In the genomic region with DNA sequence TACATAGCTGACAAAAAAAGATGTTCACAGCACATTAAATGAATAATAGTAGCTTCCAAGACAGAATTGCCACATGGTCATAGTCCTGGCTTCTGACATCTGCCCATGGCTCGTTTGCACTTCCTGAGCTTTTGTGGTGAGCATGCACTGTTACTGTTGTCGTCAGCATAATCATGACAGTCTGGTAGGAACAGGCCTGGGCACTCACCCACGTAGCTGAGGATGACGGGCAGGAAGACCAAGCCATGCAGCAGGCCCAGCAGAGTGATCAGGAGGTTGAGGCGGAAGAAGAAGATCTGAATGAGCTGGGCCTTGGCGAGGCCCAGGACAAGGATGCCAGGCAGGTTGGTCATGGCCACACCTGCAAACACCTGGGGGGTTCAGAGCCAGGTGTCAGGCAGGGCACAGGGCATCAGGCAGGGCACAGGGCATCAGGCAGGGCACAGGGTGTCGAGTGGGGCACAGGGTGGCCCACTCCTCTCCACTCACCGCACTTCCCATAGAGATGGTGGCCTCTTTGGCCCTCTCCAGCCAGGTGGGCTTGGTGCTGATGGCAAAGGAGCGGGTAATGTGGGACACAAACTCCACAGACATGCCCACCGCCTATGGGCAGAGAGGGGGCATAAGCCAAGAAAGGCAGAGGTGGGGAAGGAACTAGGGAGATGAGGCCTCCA, we compare ENCODE assay signal across 22 cellular contexts. TPM values are rescaled to one million over a fixed set of nuclear protein-coding genes. Genes with fewer than 3 reads are reported as not detected.
DNase-seq lines count a peak whose midpoint lies in the region; ATAC-seq, FAIRE-seq and TF ChIP-seq lines count a peak whose summit lies in the region.
"Had no signal": no experiment of that assay in that cellular context is flagged by ENCODE, and none has a peak within 500 bp of the region (broad histone marks: within the 10 kb centered on the region; RNA-seq: fewer than 3 reads in every experiment).

No MANE protein-coding gene starts in this region.

- H3K4me1 Mint-ChIP-seq in type B pancreatic cell (ENCODE audit: unreplicated experiment) = no peaks in the 10 kb centered on the region

- no peak overlapping the region for H3K4me3 Mint-ChIP-seq in type B pancreatic cell
- H3K4me3 Mint-ChIP-seq: CD8-positive, alpha-beta T cell had no signal

- H3K27ac ChIP-seq in spleen = no peak overlapping the region
- H3K27ac ChIP-seq in kidney (ENCODE audit: low read depth in 2 of 2, low read length in 2 of 2) = no peak overlapping the region
- H3K27ac ChIP-seq: A549 had no signal

- TF ChIP-seq POLR2A in spleen (IDR thresholded peaks at IDR 0.05) = no peak

- H3K27me3 Mint-ChIP-seq in type B pancreatic cell = peaks cover 4% of the 10 kb centered on the region

- no peak overlapping the region for H3K27ac Mint-ChIP-seq in type B pancreatic cell
- H3K27ac Mint-ChIP-seq: CD8-positive, alpha-beta T cell had no signal

- H3K36me3 ChIP-seq in spleen = no peaks in the 10 kb centered on the region
- no peaks in the 10 kb centered on the region for H3K36me3 ChIP-seq in kidney (ENCODE audit: control insufficient read depth in 1 of 2, insufficient read depth in 2 of 2, low read length in 2 of 2)
- H3K36me3 ChIP-seq: BLaER1 treated with 17β-estradiol and CSF1 and Interleukin-3, amounts not matched to agents 10 nM and 100 nM; MG63 had no signal

- DNase-seq in GM03348 (ENCODE audit: low spot score) (peak; percentile 2), M059J (ENCODE audit: low read depth) (peak; percentile 9), type B pancreatic cell (ENCODE audit: extremely low spot score, unreplicated experiment) (peak; percentile 51), spleen (no peak), kidney (no peak)
- DNase-seq: Calu3; CD8-positive, alpha-beta T cell; DMS53; MG63; NCI-H1092 treated with DMSO at 0.1 percent for 48 hours; NCI-H146; NCI-H2029 treated with DMSO at 0.1 percent for 48 hours; NCI-H2171 treated with DMSO at 0.1 percent for 48 hours; NCI-H446 treated with DMSO at 0.1 percent for 48 hours; NCI-H69; SIG-M5 had no signal

- no peak for FAIRE-seq in kidney (lab: Jason Lieb, UNC)
- FAIRE-seq: A549, GM12892 had no signal

- H3K36me3 Mint-ChIP-seq in type B pancreatic cell = no peaks in the 10 kb centered on the region
- H3K36me3 Mint-ChIP-seq: CD8-positive, alpha-beta T cell had no signal

- peak; percentile 98 for ATAC-seq in esophagus mucosa
- ATAC-seq in GM21447 (IDR thresholded peaks at IDR 0.05; ENCODE audit: unreplicated experiment) = no peak
- ATAC-seq: A549; CD8-positive, alpha-beta T cell had no signal

- no peaks in the 10 kb centered on the region for H3K9me3 Mint-ChIP-seq in type B pancreatic cell
- H3K9me3 Mint-ChIP-seq: CD8-positive, alpha-beta T cell had no signal

- intact Hi-C loops in spleen (cut with DNase I; ENCODE audit: low total_unique reads) (no loop called here), kidney (cut with DNase I) (no loop called here)

- TF ChIP-seq CTCF in type B pancreatic cell (conservative IDR thresholded peaks at IDR 0.05) (no peak), spleen (IDR thresholded peaks at IDR 0.05 in 8 of 11, conservative IDR thresholded peaks at IDR 0.05 in 3 of 11) (no peak), kidney (IDR thresholded peaks at IDR 0.05; ENCODE audit: borderline replicate concordance, extremely low read depth, insufficient read depth) (no peak)

- H3K4me3 ChIP-seq in spleen (no peak overlapping the region), kidney (ENCODE audit: low read length in 2 of 2) (no peak overlapping the region)
- H3K4me3 ChIP-seq: A549; BLaER1 treated with 17β-estradiol and CSF1 and Interleukin-3, amounts not matched to agents 10 nM and 100 nM; MG63 had no signal

- H3K9me3 ChIP-seq in spleen (no peaks in the 10 kb centered on the region), kidney (ENCODE audit: control insufficient read depth in 1 of 2, low read length in 2 of 2) (no peaks in the 10 kb centered on the region)
- H3K9me3 ChIP-seq: A549; BLaER1 treated with 17β-estradiol and CSF1 and Interleukin-3, amounts not matched to agents 10 nM and 100 nM; MG63 had no signal

- no peaks in the 10 kb centered on the region for H3K27me3 ChIP-seq in spleen (replicated peaks in 1 of 7)
- H3K27me3 ChIP-seq: BLaER1 treated with 17β-estradiol and CSF1 and Interleukin-3, amounts not matched to agents 10 nM and 100 nM; MG63 had no signal

- H3K4me1 ChIP-seq in spleen = no peaks in the 10 kb centered on the region
- no peaks in the 10 kb centered on the region for H3K4me1 ChIP-seq in kidney (ENCODE audit: control insufficient read depth in 1 of 2, insufficient read depth in 1 of 2, low read depth in 1 of 2, low read length in 2 of 2)
- H3K4me1 ChIP-seq: A549 had no signal

- 69 to 83% (median 75%) methylated on average over 9 to 10 of the region's 10 CpGs for WGBS in spleen, 5 donors

- H3K9ac ChIP-seq in kidney (ENCODE audit: low read length in 2 of 2) = no peak overlapping the region

RNA-seq across cellular contexts. Expression of a gene that starts 25.3 kb away (rescaled TPM):
- 41.3 and 76.2 TPM in 2 replicates for total RNA-seq in M059J (2014; rRNA removed; shearing (Covaris generic))
- total RNA-seq in esophagus mucosa (68.9 TPM), type B pancreatic cell (ENCODE audit: low replicate concordance) (82.1 and 88.5 TPM in 2 replicates), spleen (10 to 100 TPM; 34.6 to 97.9 (median 70.0) TPM), kidney (97.7 TPM)
- polyA plus RNA-seq in spleen (10 to 100 TPM; 21.7 to 31.5 (median 23.8) TPM), kidney (ENCODE audit: insufficient read depth, low read depth, low replicate concordance) (37.9 TPM)

RNA-seq across cellular contexts. Expression of a gene that starts 25.4 kb away (rescaled TPM):
- not detected in 2 replicates for total RNA-seq in M059J (2014; rRNA removed; shearing (Covaris generic))
- total RNA-seq in esophagus mucosa = not detected
- 8.8 and 11.0 TPM in 2 replicates for total RNA-seq in type B pancreatic cell (ENCODE audit: low replicate concordance)
- total RNA-seq in spleen = under 1 TPM in 1 of 7 donors, not detected in 6; 0.07 TPM
- under 1 TPM; 0.02 to 0.03 (median 0.03) TPM for polyA plus RNA-seq in spleen
- 0.88 TPM for total RNA-seq in kidney
- 2.4 TPM for polyA plus RNA-seq in kidney (ENCODE audit: insufficient read depth, low read depth, low replicate concordance)
- total RNA-seq: H4 had no signal

RNA-seq across cellular contexts. Expression of a gene that starts 58.0 kb away (rescaled TPM):
- total RNA-seq in M059J (2014; rRNA removed; shearing (Covaris generic)) = 63.2 and 68.6 TPM in 2 replicates
- total RNA-seq in esophagus mucosa (51.8 TPM), type B pancreatic cell (ENCODE audit: low replicate concordance) (86.5 and 100 TPM in 2 replicates), spleen (10 to 100 TPM; 56.1 to 78.9 (median 60.9) TPM), kidney (62.0 TPM)
- polyA plus RNA-seq in spleen (100 to 1,000 TPM in 2 of 3 donors, 10 to 100 TPM in 1; 70.0 to 130 (median 105) TPM), kidney (ENCODE audit: insufficient read depth, low read depth, low replicate concordance) (83.6 TPM)

Comparison
In these comparisons a context has a peak if more than half of its experiments do, and no peak if none do; other contexts are left out.
1. DNase-seq: peak in GM03348 (single experiment), M059J (single experiment) and type B pancreatic cell (single experiment); none in spleen (single experiment) and kidney (single experiment).